12 cellular contexts compared by ENCODE assay signal in the genomic region with DNA sequence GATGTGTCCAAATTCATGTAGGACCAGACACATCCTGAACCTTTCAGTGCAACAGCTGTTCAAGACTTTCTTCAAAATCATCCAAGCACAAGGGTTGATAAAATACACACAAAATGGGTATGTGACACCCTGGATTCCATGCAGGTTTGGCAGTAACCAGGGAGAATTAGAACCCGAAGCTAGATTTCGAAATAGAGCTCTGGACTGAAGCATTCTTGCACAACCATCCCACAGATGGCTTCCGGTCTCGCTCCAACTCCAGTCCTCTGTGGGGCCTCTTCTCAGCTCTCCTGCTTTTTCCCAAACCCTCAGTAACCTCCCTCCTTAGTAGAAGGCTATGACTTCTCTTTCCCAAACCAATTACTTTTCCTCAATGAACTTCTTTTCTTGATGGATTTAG.
DNase-seq lines count a peak whose midpoint lies in the region; TF ChIP-seq lines count a peak whose summit lies in the region.
"Had no signal": no experiment of that assay in that cellular context is flagged by ENCODE, and none has a peak within 500 bp of the region (broad histone marks: within the 10 kb centered on the region; RNA-seq: fewer than 3 reads in every experiment).

No MANE protein-coding gene starts in this region.

- peaks cover 10% of the 10 kb centered on the region for H3K27me3 Mint-ChIP-seq in endothelial cell (ENCODE audit: unreplicated experiment)
- H3K27me3 Mint-ChIP-seq: stimulated activated naive CD8-positive, alpha-beta T cell treated with anti-CD3 and anti-CD28 coated beads, Interleukin-15, Interleukin-2, amounts not matched to agents 100 ng/mL and 50 ng/mL, for 24 hours had no signal

- no peaks in the 10 kb centered on the region for H3K9me3 ChIP-seq in suprapubic skin
- H3K9me3 ChIP-seq in BE2C: no peaks in the 10 kb centered on the region

- no peak for TF ChIP-seq POLR2A in suprapubic skin (IDR thresholded peaks at IDR 0.05)

- peaks cover 22% of the 10 kb centered on the region for H3K36me3 Mint-ChIP-seq in endothelial cell (ENCODE audit: low read depth, unreplicated experiment)

- H3K4me1 ChIP-seq in rectal smooth muscle tissue (ENCODE audit: control insufficient read depth, insufficient read depth, low read length) (peaks cover 37% of the 10 kb centered on the region), suprapubic skin (no peaks in the 10 kb centered on the region), BE2C (no peaks in the 10 kb centered on the region)

- no peak overlapping the region for H3K9ac ChIP-seq in rectal smooth muscle tissue (ENCODE audit: low read length)

- no peak for TF ChIP-seq EP300 in suprapubic skin (IDR thresholded peaks at IDR 0.05)

- no peak overlapping the region for H3K4me3 Mint-ChIP-seq in endothelial cell (ENCODE audit: unreplicated experiment)
- H3K4me3 Mint-ChIP-seq: stimulated activated naive CD8-positive, alpha-beta T cell treated with anti-CD3 and anti-CD28 coated beads, Interleukin-15, Interleukin-2, amounts not matched to agents 100 ng/mL and 50 ng/mL, for 24 hours had no signal

- H3K27ac ChIP-seq in rectal smooth muscle tissue (ENCODE audit: low read depth, low read length) (peak overlapping the region; percentile 90), suprapubic skin (no peak overlapping the region)

- no peak overlapping the region for H3K27ac Mint-ChIP-seq in endothelial cell (ENCODE audit: unreplicated experiment)
- H3K27ac Mint-ChIP-seq: stimulated activated naive CD8-positive, alpha-beta T cell treated with anti-CD3 and anti-CD28 coated beads, Interleukin-15, Interleukin-2, amounts not matched to agents 100 ng/mL and 50 ng/mL, for 24 hours had no signal

- 69% methylated on average over 4 of the region's 4 CpGs for WGBS in suprapubic skin

- H3K36me3 ChIP-seq in rectal smooth muscle tissue (ENCODE audit: control insufficient read depth, insufficient read depth, low read length) (peaks cover 2% of the 10 kb centered on the region), suprapubic skin (no peaks in the 10 kb centered on the region), BE2C (peaks cover 3% of the 10 kb centered on the region)

- H3K27me3 ChIP-seq in rectal smooth muscle tissue (ENCODE audit: control insufficient read depth, insufficient read depth, low read length) (no peaks in the 10 kb centered on the region), suprapubic skin (no peaks in the 10 kb centered on the region), BE2C (no peaks in the 10 kb centered on the region)

- peak; percentile 40 for DNase-seq in CD1c-positive myeloid dendritic cell (ENCODE audit: extremely low spot score)
- peak; percentile 85 for DNase-seq in RPMI7951 (ENCODE audit: low read depth)
- peak; percentile 72 to 86 for DNase-seq in foreskin fibroblast
- no peak for DNase-seq in D341Med (ENCODE audit: low spot score)
- DNase-seq in suprapubic skin (ENCODE audit: low spot score in 2 of 2): no peak
- DNase-seq in BE2C: no peak
- no peak for DNase-seq in endothelial cell (ENCODE audit: low spot score)
- DNase-seq: KG1, NCI-H69 had no signal

- H3K4me3 ChIP-seq in foreskin fibroblast (ENCODE audit: low read depth in 1 of 2, low read length in 2 of 2) (no peak overlapping the region), rectal smooth muscle tissue (ENCODE audit: low read length) (no peak overlapping the region), suprapubic skin (no peak overlapping the region), BE2C (ENCODE audit: low read depth, low read length) (no peak overlapping the region)
- H3K4me3 ChIP-seq: GM12878 had no signal

- peaks cover 6% of the 10 kb centered on the region for H3K4me1 Mint-ChIP-seq in endothelial cell (ENCODE audit: unreplicated experiment)

- no peak for TF ChIP-seq CTCF in foreskin fibroblast (IDR thresholded peaks at IDR 0.05; ENCODE audit: low read depth, low read length)
- TF ChIP-seq CTCF in suprapubic skin (IDR thresholded peaks at IDR 0.05): no peak
- no peak for TF ChIP-seq CTCF in BE2C (IDR thresholded peaks at IDR 0.05; ENCODE audit: low read depth, low read length)
- no peak for TF ChIP-seq CTCF in endothelial cell (IDR thresholded peaks at IDR 0.05; ENCODE audit: unreplicated experiment)

- no peaks in the 10 kb centered on the region for H3K9me3 Mint-ChIP-seq in endothelial cell (ENCODE audit: unreplicated experiment)
- H3K9me3 Mint-ChIP-seq: stimulated activated naive CD8-positive, alpha-beta T cell treated with anti-CD3 and anti-CD28 coated beads, Interleukin-15, Interleukin-2, amounts not matched to agents 100 ng/mL and 50 ng/mL, for 24 hours had no signal

Comparison
In these comparisons a context has a peak if more than half of its experiments do, and no peak if none do; other contexts are left out.
1. DNase-seq: peak in CD1c-positive myeloid dendritic cell (single experiment), RPMI7951 (single experiment) and foreskin fibroblast (2 of 2); none in D341Med (single experiment), suprapubic skin (0 of 2), BE2C (single experiment) and endothelial cell (single experiment).